Comparison of ENCODE assay signal across 11 cellular contexts in genomic region chr11:61345954-61346814, GRCh38. TPM values are rescaled to one million over a fixed set of nuclear protein-coding genes. Genes with fewer than 3 reads are reported as not detected.
DNase-seq lines count a peak whose midpoint lies in the region; ATAC-seq lines count a peak whose summit lies in the region.
"Had no signal": no experiment of that assay in that cellular context is flagged by ENCODE, and none has a peak within 500 bp of the region (broad histone marks: within the 10 kb centered on the region; RNA-seq: fewer than 3 reads in every experiment).

No MANE protein-coding gene starts in this region.

- no peaks in the 10 kb centered on the region for H3K27me3 Mint-ChIP-seq in stimulated activated naive CD8-positive, alpha-beta T cell treated with anti-CD3 and anti-CD28 coated beads, Interleukin-15, amount 100 ng/mL, for 72 hours
- H3K27me3 Mint-ChIP-seq: T-cell had no signal

- no peak overlapping the region for H3K4me3 Mint-ChIP-seq in stimulated activated naive CD8-positive, alpha-beta T cell treated with anti-CD3 and anti-CD28 coated beads, Interleukin-15, amount 100 ng/mL, for 72 hours
- H3K4me3 Mint-ChIP-seq: T-cell had no signal

- peak overlapping the region in 1 of 2 donors; percentile 91 for H3K27ac Mint-ChIP-seq in stimulated activated naive CD8-positive, alpha-beta T cell treated with anti-CD3 and anti-CD28 coated beads, Interleukin-15, amount 100 ng/mL, for 72 hours
- H3K27ac Mint-ChIP-seq: T-cell had no signal

- H3K4me1 Mint-ChIP-seq in stimulated activated naive CD8-positive, alpha-beta T cell treated with anti-CD3 and anti-CD28 coated beads, Interleukin-15, amount 100 ng/mL, for 72 hours = no peaks in the 10 kb centered on the region
- H3K4me1 Mint-ChIP-seq: T-cell had no signal

- ATAC-seq in stimulated activated naive CD8-positive, alpha-beta T cell treated with anti-CD3 and anti-CD28 coated beads, Interleukin-15, amount 100 ng/mL, for 72 hours = peak; percentile 21
- ATAC-seq in stimulated activated naive CD8-positive, alpha-beta T cell treated with anti-CD3 and anti-CD28 coated beads, Interleukin-15, Interleukin-2, amounts not matched to agents 100 U/mL and 50 U/mL, for 24 hours = no peak
- ATAC-seq in left lobe of liver (peak; percentile 12), GM18870 (IDR thresholded peaks at IDR 0.05; ENCODE audit: unreplicated experiment) (no peak)

- DNase-seq in stimulated activated naive CD8-positive, alpha-beta T cell treated with anti-CD3 and anti-CD28 coated beads, Interleukin-15, amount 100 ng/mL, for 72 hours = no peak
- DNase-seq in stimulated activated naive CD8-positive, alpha-beta T cell treated with anti-CD3 and anti-CD28 coated beads, Interleukin-15, Interleukin-2, amounts not matched to agents 100 U/mL and 50 U/mL, for 24 hours = no peak
- DNase-seq in left lobe of liver (ENCODE audit: low spot score) (peak; percentile 44), NCI-H446 (lab: John Stamatoyannopoulos, UW) (no peak)
- no peak for DNase-seq in activated naive CD4-positive, alpha-beta T cell (lab: John Stamatoyannopoulos, UW)
- DNase-seq: activated CD8-positive, alpha-beta memory T cell treated with anti-CD3 and anti-CD28 coated beads for 24 hours; foreskin fibroblast; Karpas-422; OCI-M1; T-cell had no signal

- no peaks in the 10 kb centered on the region for H3K9me3 Mint-ChIP-seq in stimulated activated naive CD8-positive, alpha-beta T cell treated with anti-CD3 and anti-CD28 coated beads, Interleukin-15, amount 100 ng/mL, for 72 hours
- H3K9me3 Mint-ChIP-seq: T-cell had no signal

RNA-seq across cellular contexts. Expression of gene TKFC, which starts 13.2 kb away (rescaled TPM):
- total RNA-seq in left lobe of liver = 176 TPM

RNA-seq across cellular contexts. Expression of gene DDB1, which starts 13.3 kb away (rescaled TPM):
- 105 TPM for total RNA-seq in left lobe of liver

RNA-seq across cellular contexts. Expression of gene CYB561A3, which starts 15.5 kb away (rescaled TPM):
- 37.9 TPM for total RNA-seq in left lobe of liver

RNA-seq across cellular contexts. Expression of gene TMEM138, which starts 16.0 kb away (rescaled TPM):
- 23.7 TPM for total RNA-seq in left lobe of liver

RNA-seq across cellular contexts. Expression of gene TMEM216, which starts 46.2 kb away (rescaled TPM):
- total RNA-seq in left lobe of liver = 1.7 TPM

Comparison
In these comparisons a context has a peak if more than half of its experiments do, and no peak if none do; other contexts are left out.
1. ATAC-seq: peak in stimulated activated naive CD8-positive, alpha-beta T cell treated with anti-CD3 and anti-CD28 coated beads, Interleukin-15, amount 100 ng/mL, for 72 hours (single experiment) and left lobe of liver (single experiment); none in stimulated activated naive CD8-positive, alpha-beta T cell treated with anti-CD3 and anti-CD28 coated beads, Interleukin-15, Interleukin-2, amounts not matched to agents 100 U/mL and 50 U/mL, for 24 hours (single experiment) and GM18870 (single experiment).